Comparison of ENCODE assay signal across 7 cellular contexts in genomic region chr14:50397461-50398196, GRCh38. TPM values are rescaled to one million over a fixed set of nuclear protein-coding genes. Genes with fewer than 3 reads are reported as not detected.
DNase-seq lines count a peak whose midpoint lies in the region; ATAC-seq, FAIRE-seq and TF ChIP-seq lines count a peak whose summit lies in the region.

No MANE protein-coding gene starts in this region.

- H3K36me3 ChIP-seq in OCI-LY7 (ENCODE audit: insufficient read depth, low read length) (no peaks in the 10 kb centered on the region), vagina (no peaks in the 10 kb centered on the region)

- H3K4me2 ChIP-seq in OCI-LY7 (ENCODE audit: low read length) = peak overlapping the region; percentile 84; the same call in 1 of the 2 replicates

- no TSS peak for BruUV-seq in OCI-LY7 (replicated peaks; lab: Mats Ljungman, UMichigan)

- CTCF ChIA-PET in OCI-LY7 (lab: Charles Lee; ENCODE audit: unreplicated experiment) = interaction anchor here (0.6 kb wide), 1 partner anchor 86 kb away, joined by 3 read pairs; no protein-coding TSS in a partner anchor

- H3K4me1 ChIP-seq in OCI-LY7 (ENCODE audit: insufficient read depth, low read length, poor library complexity, severe bottlenecking) (peaks cover 12% of the 10 kb centered on the region), vagina (peaks cover 37% of the 10 kb centered on the region)

- no peaks in the 10 kb centered on the region for H4K20me1 ChIP-seq in OCI-LY7 (ENCODE audit: insufficient read depth, low read length)

- H3K27me3 ChIP-seq in dorsolateral prefrontal cortex (no peaks in the 10 kb centered on the region), vagina (no peaks in the 10 kb centered on the region)

- peaks cover 34% of the 10 kb centered on the region for H3K4me1 Mint-ChIP-seq in mesothelial cell of epicardium

- H3K79me2 ChIP-seq in OCI-LY7 (ENCODE audit: insufficient read depth, low read depth, low read length) = no peaks in the 10 kb centered on the region

- H3K4me3 ChIP-seq in OCI-LY7 (ENCODE audit: low read depth, low read length, poor library complexity, severe bottlenecking) (no peak overlapping the region), dorsolateral prefrontal cortex (peak overlapping the region; percentile 55 to 86 (median 75)), vagina (peak overlapping the region; percentile 57 to 96)

- POLR2A ChIA-PET in OCI-LY7 (lab: Charles Lee) = interaction anchor here (0.6 to 0.7 kb wide), 2 partner anchors 18 to 1816 kb away, joined by 3 to 4 read pairs; no protein-coding TSS in a partner anchor

- H2AFZ ChIP-seq in OCI-LY7 (ENCODE audit: low read length) = no peak overlapping the region; the same call in 1 of the 2 replicates

- H3K9me3 Mint-ChIP-seq in mesothelial cell of epicardium = no peaks in the 10 kb centered on the region

- FAIRE-seq in GM12892 (lab: Jason Lieb, UNC) = peak; percentile 67

- TF ChIP-seq CTCF in OCI-LY7 (conservative IDR thresholded peaks at IDR 0.05; ENCODE audit: low read length) = no peak
- no peak for TF ChIP-seq CTCF in dorsolateral prefrontal cortex (IDR thresholded peaks at IDR 0.05 in 54 of 56, conservative IDR thresholded peaks at IDR 0.05 in 2 of 56; ENCODE audit: low read depth in 1 of 56, partially characterized antibody in 56 of 56)
- no peak for TF ChIP-seq CTCF in mesothelial cell of epicardium (IDR thresholded peaks at IDR 0.05; ENCODE audit: unreplicated experiment)
- TF ChIP-seq CTCF in vagina (IDR thresholded peaks at IDR 0.05) = no peak

- H3K36me3 Mint-ChIP-seq in mesothelial cell of epicardium = no peaks in the 10 kb centered on the region

- no peak for DNase-seq in GM12892 (ENCODE audit: insufficient read length)
- DNase-seq in OCI-LY7 (ENCODE audit: low spot score) = no peak
- DNase-seq in dorsolateral prefrontal cortex = peak in 6 of 10 donors; percentile 22 to 54 (median 34)
- DNase-seq in mesothelial cell of epicardium (ENCODE audit: low spot score in 2 of 2, unreplicated experiment in 2 of 2) = no peak
- peak in 1 of 2 donors; percentile 85 for DNase-seq in vagina (ENCODE audit: extremely low spot score in 2 of 2)
- DNase-seq in G401 (ENCODE audit: low spot score) = no peak

- no peak for TF ChIP-seq POLR2A in GM12892 (IDR thresholded peaks at IDR 0.05; ENCODE audit: low read depth, low read length)
- no peak for TF ChIP-seq POLR2A in vagina (IDR thresholded peaks at IDR 0.05)

- peak overlapping the region; percentile 67 for H3K27ac Mint-ChIP-seq in mesothelial cell of epicardium

- no peak for ATAC-seq in HG02852 (IDR thresholded peaks at IDR 0.05; ENCODE audit: unreplicated experiment)

- intact Hi-C loops in OCI-LY7 (cut with micrococcal nuclease; ENCODE audit: unreplicated experiment) = no loop called here
- intact Hi-C loops in dorsolateral prefrontal cortex (cut with DNase I) = loop anchor here (2.0 to 5.0 kb wide), 2 partner anchors 55 to 135 kb away; partner anchors contain the start of gene MAP4K5 (in 1 of the 2)
- intact Hi-C loops in vagina (cut with DNase I) = loop anchor here (10.0 kb wide), 1 partner anchor 53 kb away; no protein-coding TSS in a partner anchor

- H3K4me3 Mint-ChIP-seq in mesothelial cell of epicardium = peak overlapping the region; percentile 67

- H3K9me3 ChIP-seq in OCI-LY7 (ENCODE audit: low read length) = no peaks in the 10 kb centered on the region
- no peaks in the 10 kb centered on the region for H3K9me3 ChIP-seq in vagina

- no peak overlapping the region for H3K27ac ChIP-seq in OCI-LY7 (ENCODE audit: low read depth, low read length, poor library complexity, severe bottlenecking)
- peak overlapping the region in 58 of 59 donors; percentile 20 to 88 (median 75) for H3K27ac ChIP-seq in dorsolateral prefrontal cortex
- H3K27ac ChIP-seq in vagina = peak overlapping the region; percentile 80

- H3K9me2 ChIP-seq in OCI-LY7 (ENCODE audit: insufficient read depth, low read length) = no peaks in the 10 kb centered on the region

- H3K27me3 Mint-ChIP-seq in mesothelial cell of epicardium (ENCODE audit: low read depth) = peaks cover 16% of the 10 kb centered on the region

- in situ Hi-C loops in G401 (cut with HindIII; ENCODE audit: low sequenced_read_pairs) = no loop called here

RNA-seq across cellular contexts. Expression of gene CDKL1, which starts 0.9 kb away (rescaled TPM):
- polyA plus RNA-seq in GM12892 (2012; ENCODE audit: missing spikeins) = 3.0 TPM
- total RNA-seq in OCI-LY7 (2014; rRNA removed; shearing (Covaris generic)) = 0.09 TPM in 1 of 2 replicates, not detected in the other
- 0.22 and 0.36 TPM in 2 replicates for total RNA-seq in OCI-LY7 (2022)
- total RNA-seq in dorsolateral prefrontal cortex = 10 to 100 TPM; 18.9 to 74.8 (median 43.2) TPM
- total RNA-seq in mesothelial cell of epicardium = 1.8 to 3.2 TPM (median 2.2 TPM) in 3 replicates
- 30.7 TPM for total RNA-seq in vagina
- 0.27 and 0.80 TPM in 2 replicates for total RNA-seq in G401 (2014; rRNA removed; shearing (Covaris generic))

Comparison
In these comparisons a context has a peak if more than half of its experiments do, and no peak if none do; other contexts are left out.
1. DNase-seq: peak in dorsolateral prefrontal cortex (6 of 10); none in GM12892 (single experiment), OCI-LY7 (single experiment), mesothelial cell of epicardium (0 of 2) and G401 (single experiment).